9 cellular contexts compared by ENCODE assay signal in genomic region chr4:162959056-162959455, GRCh38.
A peak's percentile ranks its signal among the peaks of the same experiment; 100 is the strongest.
DNase-seq lines count a peak whose midpoint lies in the region; ATAC-seq and TF ChIP-seq lines count a peak whose summit lies in the region.
"Had no signal": no experiment of that assay in that cellular context is flagged by ENCODE, and none has a peak within 500 bp of the region (broad histone marks: within the 10 kb centered on the region; RNA-seq: fewer than 3 reads in every experiment).

No MANE protein-coding gene starts in this region.

- no peaks in the 10 kb centered on the region for H3K27me3 ChIP-seq in Karpas-422 (ENCODE audit: low read length)
- H3K27me3 ChIP-seq: thyroid gland had no signal

- ATAC-seq in GM21381 (IDR thresholded peaks at IDR 0.05; ENCODE audit: unreplicated experiment) (peak; percentile 61), GM21360 (IDR thresholded peaks at IDR 0.05; ENCODE audit: unreplicated experiment) (no peak), left cardiac atrium (no peak), GM19397 (IDR thresholded peaks at IDR 0.05; ENCODE audit: unreplicated experiment) (no peak)

- H3K4me3 ChIP-seq in Karpas-422 (ENCODE audit: low read length) (no peak overlapping the region), foreskin fibroblast (ENCODE audit: low read depth in 1 of 2, low read length in 2 of 2) (no peak overlapping the region)
- H3K4me3 ChIP-seq: thyroid gland had no signal

- H3K9me2 ChIP-seq in Karpas-422 (replicated peaks; ENCODE audit: insufficient read depth, low read length), result no peaks in the 10 kb centered on the region

- H3K9ac ChIP-seq in Karpas-422 (ENCODE audit: low read length), result no peak overlapping the region

- no peak overlapping the region for H3K4me2 ChIP-seq in Karpas-422 (ENCODE audit: low read depth, low read length, poor library complexity, severe bottlenecking)

- H4K20me1 ChIP-seq in Karpas-422 (ENCODE audit: insufficient read depth, low read depth, low read length), result no peaks in the 10 kb centered on the region

- DNase-seq in GM10248 (ENCODE audit: extremely low spot score) (no peak), Karpas-422 (peak; percentile 63), iPS-NIHi7 (ENCODE audit: extremely low spot score) (peak; percentile 52), foreskin fibroblast (no peak), left cardiac atrium (no peak)
- DNase-seq: thyroid gland had no signal

- H3K9me3 ChIP-seq in Karpas-422 (ENCODE audit: low read length), result no peaks in the 10 kb centered on the region
- H3K9me3 ChIP-seq: thyroid gland had no signal

- CTCF ChIA-PET in GM10248 (lab: Yijun Ruan, JAX), result interaction anchor here (2.4 kb wide), 1 partner anchor 9 kb away, joined by 7 read pairs; no protein-coding TSS in a partner anchor

- peaks cover 3% of the 10 kb centered on the region; the same call in 1 of the 2 replicates for H3K4me1 ChIP-seq in Karpas-422 (ENCODE audit: low read length)
- H3K4me1 ChIP-seq: thyroid gland had no signal

- POLR2A ChIA-PET in GM10248 (lab: Yijun Ruan, JAX), result no interaction called here

- H2AFZ ChIP-seq in Karpas-422 (ENCODE audit: low read length), result no peak overlapping the region

- no peak overlapping the region for H3K27ac ChIP-seq in Karpas-422 (ENCODE audit: low read length)
- H3K27ac ChIP-seq: thyroid gland had no signal

- intact Hi-C loops in left cardiac atrium (cut with DNase I), result no loop called here

- TF ChIP-seq CTCF in GM10248 (IDR thresholded peaks at IDR 0.05; ENCODE audit: control extremely low read depth, extremely low read depth, low read depth, missing control alignments) (peak; percentile 16), foreskin fibroblast (IDR thresholded peaks at IDR 0.05; ENCODE audit: low read depth, low read length) (no peak)

- no peaks in the 10 kb centered on the region for H3K36me3 ChIP-seq in Karpas-422 (ENCODE audit: insufficient read depth, low read length)
- H3K36me3 ChIP-seq: thyroid gland had no signal

- H3K79me2 ChIP-seq in Karpas-422 (ENCODE audit: low read length), result no peaks in the 10 kb centered on the region

Comparison
In these comparisons a context has a peak if more than half of its experiments do, and no peak if none do; other contexts are left out.
1. DNase-seq: peak in Karpas-422 (single experiment) and iPS-NIHi7 (single experiment); none in GM10248 (single experiment), foreskin fibroblast (0 of 2) and left cardiac atrium (single experiment).